10 cellular contexts compared by ENCODE assay signal in the genomic region with DNA sequence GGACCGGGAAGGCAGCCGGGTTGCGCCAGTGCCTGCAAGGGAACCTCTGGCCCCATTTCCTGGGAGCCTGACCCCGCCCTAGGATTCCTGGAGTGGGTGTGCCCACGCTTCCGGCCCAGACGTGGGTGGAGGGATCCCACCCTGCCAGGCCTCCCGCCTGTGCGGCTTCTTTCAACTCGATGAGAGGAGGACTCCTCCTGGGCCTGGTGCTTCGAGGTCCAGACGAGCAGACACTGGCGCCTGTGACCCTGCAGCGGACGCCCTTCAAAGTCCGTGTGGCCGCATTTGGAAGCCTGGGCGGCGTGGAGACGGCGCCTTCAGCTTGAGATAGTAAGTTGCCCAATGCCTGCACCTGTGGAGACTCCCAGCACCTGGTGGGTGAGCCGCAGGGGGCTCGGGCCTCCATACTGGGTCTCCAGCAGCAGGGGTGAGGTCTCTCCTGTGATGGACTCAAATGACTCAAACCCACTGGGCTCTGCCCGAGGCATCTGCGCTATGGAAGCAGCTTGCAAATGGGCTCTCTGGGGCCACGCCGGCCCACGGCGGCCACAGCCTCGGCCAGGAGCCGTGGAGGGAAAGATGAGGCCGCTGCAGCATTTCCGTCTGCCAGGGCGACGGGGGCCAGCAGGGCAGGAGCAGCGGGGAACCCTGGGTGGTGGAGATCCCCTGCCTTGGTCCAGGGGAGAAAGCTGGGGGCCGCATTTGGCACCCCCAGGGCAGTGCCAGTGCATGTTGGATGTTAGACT.
DNase-seq lines count a peak whose midpoint lies in the region; ATAC-seq, FAIRE-seq and TF ChIP-seq lines count a peak whose summit lies in the region.
"Had no signal": no experiment of that assay in that cellular context is flagged by ENCODE, and none has a peak within 500 bp of the region (broad histone marks: within the 10 kb centered on the region; RNA-seq: fewer than 3 reads in every experiment).

No MANE protein-coding gene starts in this region.

- WGBS in lung, 2 donors: 47 to 71% methylated on average over 37 of the region's 37 CpGs

- H3K4me3 ChIP-seq in coronary artery (peak overlapping the region; percentile 96), lung (peak overlapping the region; percentile 15), uterus (peak overlapping the region; percentile 19 to 88)

- peaks cover 17 to 48% of the 10 kb centered on the region in 2 donors for H3K4me1 ChIP-seq in lung (ENCODE audit: control insufficient read depth in 2 of 2, insufficient read depth in 2 of 2, low read length in 2 of 2)
- H3K4me1 ChIP-seq in uterus: peaks cover 30 to 63% of the 10 kb centered on the region in 2 donors

- H3K36me3 ChIP-seq in lung (ENCODE audit: control insufficient read depth in 2 of 2, insufficient read depth in 2 of 2, low read length in 2 of 2): peaks cover 0 to 32% of the 10 kb centered on the region in 2 donors
- H3K36me3 ChIP-seq in uterus: no peaks in the 10 kb centered on the region

- H3K9me3 ChIP-seq in lung (ENCODE audit: control insufficient read depth in 2 of 2, insufficient read depth in 1 of 2, low read length in 1 of 2): no peaks in the 10 kb centered on the region
- H3K9me3 ChIP-seq in uterus: no peaks in the 10 kb centered on the region

- no peak for FAIRE-seq in GM19239 (lab: Jason Lieb, UNC)

- H3K27ac ChIP-seq in coronary artery: peak overlapping the region; percentile 99 to 100
- peak overlapping the region; percentile 82 to 91 for H3K27ac ChIP-seq in lung (ENCODE audit: low read depth in 1 of 2, low read length in 1 of 2)
- peak overlapping the region; percentile 99 to 100 for H3K27ac ChIP-seq in uterus

- H3K27me3 ChIP-seq in lung (ENCODE audit: control insufficient read depth, insufficient read depth): no peaks in the 10 kb centered on the region
- H3K27me3 ChIP-seq in uterus: no peaks in the 10 kb centered on the region

- DNase-seq in LHCN-M2 (ENCODE audit: low read depth) (peak; percentile 93), coronary artery (ENCODE audit: low spot score) (peak; percentile 89), lung (ENCODE audit: low spot score) (peak; percentile 90), uterus (peak; percentile 80 to 85), A172 (ENCODE audit: low spot score) (no peak), GM19239 (ENCODE audit: insufficient read length, low spot score) (no peak)
- DNase-seq: activated gamma-delta T cell treated with Interleukin-2 at 50 U/mL for 16 hours, kidney glomerular epithelial cell, OCI-M1 had no signal

- peak in 1 of 2 donors; percentile 41 for TF ChIP-seq POLR2A in uterus (IDR thresholded peaks at IDR 0.05)

- TF ChIP-seq CTCF in coronary artery (IDR thresholded peaks at IDR 0.05): no peak
- TF ChIP-seq CTCF in lung (IDR thresholded peaks at IDR 0.05; ENCODE audit: control extremely low read depth, extremely low read depth): no peak
- TF ChIP-seq CTCF in uterus (IDR thresholded peaks at IDR 0.05): no peak

- ATAC-seq in lung (ENCODE audit: insufficient read depth, low FRiP score) (peak; percentile 58), GM21526 (IDR thresholded peaks at IDR 0.05; ENCODE audit: low FRiP score, unreplicated experiment) (no peak)

- intact Hi-C loops in uterus (cut with DNase I; ENCODE audit: low total_unique reads): no loop called here

Comparison
In these comparisons a context has a peak if more than half of its experiments do, and no peak if none do; other contexts are left out.
1. DNase-seq: peak in LHCN-M2 (single experiment), coronary artery (single experiment), lung (single experiment) and uterus (2 of 2); none in A172 (single experiment) and GM19239 (single experiment).
2. H3K4me3 ChIP-seq: peak in every context shown above with its lines; median percentile 96 in coronary artery; 54 in uterus; 15 in lung.
3. Peak in every context shown above with its lines, with median percentiles within 50 percentile points of each other: H3K27ac ChIP-seq.